8 cellular contexts compared by ENCODE assay signal in genomic region chr2:233063269-233063975, GRCh38. TPM values are rescaled to one million over a fixed set of nuclear protein-coding genes. Genes with fewer than 3 reads are reported as not detected.
DNase-seq lines count a peak whose midpoint lies in the region; ATAC-seq lines count a peak whose summit lies in the region.

No MANE protein-coding gene starts in this region.

- H3K4me3 ChIP-seq in mononuclear cell (ENCODE audit: low read length): peak overlapping the region; percentile 97

- peaks cover 73% of the 10 kb centered on the region for H3K4me1 ChIP-seq in mononuclear cell (ENCODE audit: insufficient read depth, low read length)

- H3K27me3 ChIP-seq in mononuclear cell (ENCODE audit: insufficient read depth, low read length): no peaks in the 10 kb centered on the region

- DNase-seq in activated effector memory CD4-positive, alpha-beta T cell treated with anti-CD3 and anti-CD28 coated beads, Interleukin-2, amount 50 U/mL, for 16 hours: peak; percentile 73
- DNase-seq in activated effector memory CD4-positive, alpha-beta T cell treated with Interleukin-2 at 50 U/mL for 16 hours: no peak
- DNase-seq in SW480 (ENCODE audit: low spot score): peak; percentile 95
- no peak for DNase-seq in activated CD4-positive, CD25-positive, alpha-beta regulatory T cell (lab: John Stamatoyannopoulos, UW)
- DNase-seq in ACHN: no peak

- in situ Hi-C loops in ACHN (cut with HindIII; ENCODE audit: low pct_ligation_motif_present, low pct_unique_long_range_greater_than_20kb, low sequenced_read_pairs): no loop called here

- no peaks in the 10 kb centered on the region for H3K9me3 ChIP-seq in mononuclear cell (ENCODE audit: low read depth, low read length)

- ATAC-seq in HG02610 (IDR thresholded peaks at IDR 0.05; ENCODE audit: unreplicated experiment): peak; percentile 53
- ATAC-seq in HG03135 (IDR thresholded peaks at IDR 0.05; ENCODE audit: unreplicated experiment): no peak

RNA-seq across cellular contexts. Expression of gene INPP5D, which starts 3.3 kb away (rescaled TPM):
- total RNA-seq in mononuclear cell: 122 TPM

RNA-seq across cellular contexts. Expression of gene NEU2, which starts 30.9 kb away (rescaled TPM):
- total RNA-seq in mononuclear cell: not detected

RNA-seq across cellular contexts. Expression of gene NGEF, which starts 50.4 kb away (rescaled TPM):
- 0.21 TPM for total RNA-seq in mononuclear cell

Comparison
In these comparisons a context has a peak if more than half of its experiments do, and no peak if none do; other contexts are left out.
1. DNase-seq: peak in activated effector memory CD4-positive, alpha-beta T cell treated with anti-CD3 and anti-CD28 coated beads, Interleukin-2, amount 50 U/mL, for 16 hours (single experiment) and SW480 (single experiment); none in activated effector memory CD4-positive, alpha-beta T cell treated with Interleukin-2 at 50 U/mL for 16 hours (single experiment), activated CD4-positive, CD25-positive, alpha-beta regulatory T cell (0 of 4) and ACHN (single experiment).